ENCODE assay signal across 19 cellular contexts in the genomic region with DNA sequence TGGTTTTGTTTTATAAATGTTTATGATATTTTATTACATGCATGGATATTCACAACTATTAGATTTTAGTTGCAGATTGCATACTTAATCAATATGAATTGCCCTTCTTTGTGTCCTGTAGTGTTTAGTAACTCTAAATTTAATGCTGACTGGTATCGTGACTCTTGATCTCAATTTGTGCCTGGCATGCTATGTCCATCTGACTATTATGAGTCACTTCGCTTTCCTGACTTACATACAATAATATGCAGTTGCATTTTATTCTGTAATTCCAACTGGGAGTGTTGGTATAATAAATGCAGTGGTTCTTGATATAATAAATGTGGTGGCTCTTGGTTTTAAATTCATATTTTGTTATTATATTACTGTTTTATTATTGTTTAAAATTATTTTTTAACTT.
"Had no signal": no experiment of that assay in that cellular context is flagged by ENCODE, and none has a peak within 500 bp of the region (broad histone marks: within the 10 kb centered on the region; RNA-seq: fewer than 3 reads in every experiment).

No MANE protein-coding gene starts in this region.

- H3K4me3 ChIP-seq: dorsolateral prefrontal cortex, lower lobe of right lung, mucosa of descending colon, prostate gland, sigmoid colon, thoracic aorta, tibial nerve, upper lobe of left lung had no signal

- H3K9me3 ChIP-seq: mucosa of descending colon, neutrophil, prostate gland, sigmoid colon, thoracic aorta had no signal

- H3K27me3 ChIP-seq: neutrophil, sigmoid colon, tibial nerve, upper lobe of left lung had no signal

- DNase-seq: dorsolateral prefrontal cortex; effector CD4-positive, alpha-beta T cell; left ventricle myocardium superior; lower lobe of right lung; mucosa of descending colon; naive B cell; right cardiac atrium; sigmoid colon; stimulated activated CD4-positive, alpha-beta T cell treated with anti-CD3 and anti-CD28 coated beads, Interleukin-2, amount 100 ng/mL, for 24 hours; stimulated activated CD4-positive, alpha-beta T cell treated with anti-CD3 and anti-CD28 coated beads, Interleukin-4, amount 100 ng/mL, for 4 hours; stimulated activated naive CD8-positive, alpha-beta T cell treated with anti-CD3 and anti-CD28 coated beads, Interleukin-15, Interleukin-2, amounts not matched to agents 100 U/mL and 50 U/mL, for 24 hours; upper lobe of left lung had no signal

- H3K9ac ChIP-seq: parathyroid adenoma had no signal

- ATAC-seq: left ventricle myocardium superior; lower lobe of right lung; mucosa of descending colon; natural killer cell treated with Interleukin-12 subunit alpha and Interleukin-12 subunit beta and Interleukin-15 and Interleukin-18, amount 100 ng/mL, for 72 hours; right cardiac atrium; stimulated activated memory B cell treated with anti-CD40 and anti-IgM and Interleukin-4, amounts not matched to agents 10 μg/mL and 1 μg/mL and 100 μg/mL, for 72 hours; stimulated activated naive CD8-positive, alpha-beta T cell treated with anti-CD3 and anti-CD28 coated beads, Interleukin-15, Interleukin-2, amounts not matched to agents 100 U/mL and 50 U/mL, for 24 hours had no signal

- H3K27ac ChIP-seq: dorsolateral prefrontal cortex, lower lobe of right lung, neutrophil, parathyroid adenoma, prostate gland, sigmoid colon, thoracic aorta, tibial nerve, upper lobe of left lung had no signal

- H3K79me2 ChIP-seq: parathyroid adenoma had no signal

- H2AFZ ChIP-seq: parathyroid adenoma had no signal

- H3K4me1 ChIP-seq: lower lobe of right lung, parathyroid adenoma, prostate gland, sigmoid colon, tibial nerve, upper lobe of left lung had no signal

- H3K36me3 ChIP-seq: lower lobe of right lung, neutrophil, prostate gland, sigmoid colon, thoracic aorta, tibial nerve, upper lobe of left lung had no signal
